ENCODE assay signal across 8 cellular contexts in the genomic region with DNA sequence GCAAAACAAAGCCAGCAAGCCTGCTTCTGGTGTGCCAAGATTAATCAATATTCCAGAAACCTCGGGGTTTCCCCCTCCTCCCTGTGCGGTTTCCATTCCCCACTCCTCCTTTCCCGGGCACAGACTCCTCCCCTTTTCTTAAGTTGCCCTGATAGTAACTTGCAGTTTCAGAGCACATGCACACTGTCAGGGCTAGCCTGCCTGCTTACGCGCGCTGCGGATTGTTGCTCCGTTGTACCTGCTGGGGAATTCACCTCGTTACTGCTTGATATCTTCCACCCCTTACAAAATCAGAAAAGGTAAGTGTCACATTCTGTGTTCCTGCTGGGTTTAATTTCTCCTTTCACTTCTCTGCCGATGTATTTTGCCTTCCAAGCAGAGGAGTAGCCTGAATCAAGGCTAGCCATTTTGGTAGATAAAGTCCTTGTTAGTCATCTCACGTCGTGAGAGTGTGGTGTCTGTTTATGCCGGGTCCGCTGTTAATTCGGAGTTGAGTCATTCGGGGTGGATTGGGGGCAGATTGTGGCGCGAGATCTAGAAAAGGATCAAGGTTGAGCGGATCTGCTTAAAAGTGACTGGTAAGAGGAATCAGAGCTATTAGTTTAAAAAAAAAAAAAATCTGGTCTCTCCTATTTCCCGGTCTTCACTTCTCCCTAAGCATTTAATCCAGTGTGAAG. TPM values are rescaled to one million over a fixed set of nuclear protein-coding genes. Genes with fewer than 3 reads are reported as not detected.
DNase-seq lines count a peak whose midpoint lies in the region; ATAC-seq and TF ChIP-seq lines count a peak whose summit lies in the region.

TSS of gene SLC1A3 (plus strand) at position 170 of the 677 bp plus-strand sequence. CDS start 1,818 bp downstream, outside the sequence.

- peak within 1 kb of the TSS; percentile 69 for H3K4me3 ChIP-seq in HCT116 (replicated peaks in 1 of 2; ENCODE audit: low read depth in 1 of 2, low read length in 2 of 2)
- peak within 1 kb of the TSS; percentile 69 for H3K4me3 ChIP-seq in fibroblast of pulmonary artery (replicated peaks; ENCODE audit: low read depth, low read length)

- no peak for TF ChIP-seq RAD21 in HCT116 (IDR thresholded peaks at IDR 0.05; ENCODE audit: low read depth)

- peak; percentile 85 for TF ChIP-seq POLR2A in HCT116 (IDR thresholded peaks at IDR 0.05; ENCODE audit: borderline replicate concordance, extremely low read depth, insufficient read depth, insufficient read length)

- H3K4me1 ChIP-seq in HCT116 (ENCODE audit: control insufficient read depth in 1 of 2, insufficient read depth in 2 of 2, low read length in 2 of 2), result peaks cover 8 to 27% of the 10 kb centered on the region in 2 experiments; a peak in 3 of 4 replicates

- H3K9me3 ChIP-seq in HCT116 (ENCODE audit: control insufficient read depth in 1 of 2, insufficient read depth in 1 of 2, low read depth in 1 of 2, low read length in 2 of 2), result no peaks in the 10 kb centered on the region

- peak; percentile 93 for ATAC-seq in HCT116
- peak; percentile 89 for ATAC-seq in activated CD8-positive, alpha-beta memory T cell treated with anti-CD3 and anti-CD28 coated beads, Interleukin-2, amount 10 ng/mL, durations not matched to agents 7 days and 5 days
- ATAC-seq in naive thymus-derived CD8-positive, alpha-beta T cell, result peak; percentile 47 to 68

- H3K4me1 Mint-ChIP-seq in activated CD8-positive, alpha-beta memory T cell treated with anti-CD3 and anti-CD28 coated beads, Interleukin-2, amount 10 ng/mL, durations not matched to agents 7 days and 5 days, result peaks cover 20% of the 10 kb centered on the region
- H3K4me1 Mint-ChIP-seq in naive thymus-derived CD8-positive, alpha-beta T cell, result peaks cover 5 to 18% (median 14%) of the 10 kb centered on the region in 4 donors

- CTCF ChIA-PET in HCT116 (lab: Charles Lee), result interaction anchor here (1.0 kb wide), 1 partner anchor 84 kb away, joined by 4 read pairs; no protein-coding TSS in a partner anchor
- CTCF ChIA-PET in activated CD8-positive, alpha-beta memory T cell treated with anti-CD3 and anti-CD28 coated beads, Interleukin-2, amount 10 ng/mL, durations not matched to agents 7 days and 5 days (lab: Charles Lee), result interaction anchor here (1.7 kb wide), 1 partner anchor 100 kb away, joined by 3 read pairs; no protein-coding TSS in a partner anchor

- no peaks in the 10 kb centered on the region for H3K36me3 ChIP-seq in HCT116 (ENCODE audit: control insufficient read depth in 1 of 2, insufficient read depth in 2 of 2, low read length in 2 of 2)

- H2AFZ ChIP-seq in HCT116 (ENCODE audit: low read depth, low read length, poor library complexity, severe bottlenecking), result peak within 1 kb of the TSS; percentile 99

- intact Hi-C loops in HCT116 (cut with micrococcal nuclease), result loop anchor here (2.0 to 10.0 kb wide), 2 partner anchors 84 to 362 kb away; partner anchors contain the start of gene NADK2

- H3K4me3 Mint-ChIP-seq in activated CD8-positive, alpha-beta memory T cell treated with anti-CD3 and anti-CD28 coated beads, Interleukin-2, amount 10 ng/mL, durations not matched to agents 7 days and 5 days, result peak within 1 kb of the TSS; percentile 74
- H3K4me3 Mint-ChIP-seq in naive thymus-derived CD8-positive, alpha-beta T cell, result peak within 1 kb of the TSS; percentile 49 to 81 (median 75)

- H3K9me2 ChIP-seq in HCT116 (ENCODE audit: insufficient read depth), result no peaks in the 10 kb centered on the region

- DNase-seq in activated CD4-positive, alpha-beta T cell treated with anti-CD3 and anti-CD28 coated beads for 24 hours (ENCODE audit: low read depth in 2 of 2), result peak; percentile 8 to 29
- no peak for DNase-seq in activated CD4-positive, alpha-beta T cell treated with anti-CD3 and anti-CD28 coated beads, Interleukin-2, amount 50 U/mL, for 4 hours
- DNase-seq in HCT116 (ENCODE audit: low read depth, low spot score) (peak; percentile 74), M059J (ENCODE audit: low read depth) (peak; percentile 93), fibroblast of pulmonary artery (ENCODE audit: low read depth) (peak; percentile 78)
- DNase-seq in activated CD8-positive, alpha-beta memory T cell treated with anti-CD3 and anti-CD28 coated beads, Interleukin-2, amount 10 ng/mL, durations not matched to agents 7 days and 5 days, result peak; percentile 73
- peak in 2 of 10 donors; percentile 4 to 13 for DNase-seq in naive thymus-derived CD8-positive, alpha-beta T cell

- H4K20me1 ChIP-seq in HCT116 (ENCODE audit: insufficient read depth), result no peaks in the 10 kb centered on the region

- peaks cover 74% of the 10 kb centered on the region for H3K27me3 Mint-ChIP-seq in activated CD8-positive, alpha-beta memory T cell treated with anti-CD3 and anti-CD28 coated beads, Interleukin-2, amount 10 ng/mL, durations not matched to agents 7 days and 5 days
- H3K27me3 Mint-ChIP-seq in naive thymus-derived CD8-positive, alpha-beta T cell, result peaks cover 27 to 81% (median 33%) of the 10 kb centered on the region in 5 donors

- H3K27ac ChIP-seq in HCT116 (ENCODE audit: low read depth, low read length) (peak within 1 kb of the TSS; percentile 67), temporal lobe (ENCODE audit: low read depth, low read length) (peak within 1 kb of the TSS; percentile 98)

- RAD21 ChIA-PET in HCT116 (lab: Charles Lee; ENCODE audit: low non-redundant PET in 1 of 2, low total read pairs in 2 of 2, uncharacterized antibody in 2 of 2, unreplicated experiment in 2 of 2), result no interaction called here

- H3K36me3 Mint-ChIP-seq in activated CD8-positive, alpha-beta memory T cell treated with anti-CD3 and anti-CD28 coated beads, Interleukin-2, amount 10 ng/mL, durations not matched to agents 7 days and 5 days, result no peaks in the 10 kb centered on the region
- no peaks in the 10 kb centered on the region for H3K36me3 Mint-ChIP-seq in naive thymus-derived CD8-positive, alpha-beta T cell

- peak within 1 kb of the TSS; percentile 67 for H3K9ac ChIP-seq in HCT116 (ENCODE audit: low read length)

- H3K27me3 ChIP-seq in HCT116 (ENCODE audit: insufficient read depth, low read length), result peaks cover 3% of the 10 kb centered on the region; the same call in 1 of the 2 replicates

- peaks cover 11% of the 10 kb centered on the region; the same call in 1 of the 2 replicates for H3K79me2 ChIP-seq in HCT116 (ENCODE audit: insufficient read depth, low read length)

- no peak within 1 kb of the TSS for H3K27ac Mint-ChIP-seq in activated CD8-positive, alpha-beta memory T cell treated with anti-CD3 and anti-CD28 coated beads, Interleukin-2, amount 10 ng/mL, durations not matched to agents 7 days and 5 days
- H3K27ac Mint-ChIP-seq in naive thymus-derived CD8-positive, alpha-beta T cell, result no peak within 1 kb of the TSS

- peak within 1 kb of the TSS; percentile 81 for H3K4me2 ChIP-seq in HCT116 (ENCODE audit: low read length)

- POLR2A ChIA-PET in HCT116 (lab: Charles Lee), result interaction anchor here (0.8 to 1.2 kb wide), 3 partner anchors 11 to 84 kb away, joined by 3 to 4 read pairs (median 3); no protein-coding TSS in a partner anchor
- POLR2A ChIA-PET in naive thymus-derived CD8-positive, alpha-beta T cell (lab: Charles Lee), result no interaction called here

- H3K9me3 Mint-ChIP-seq in activated CD8-positive, alpha-beta memory T cell treated with anti-CD3 and anti-CD28 coated beads, Interleukin-2, amount 10 ng/mL, durations not matched to agents 7 days and 5 days (ENCODE audit: low read depth), result no peaks in the 10 kb centered on the region
- H3K9me3 Mint-ChIP-seq in naive thymus-derived CD8-positive, alpha-beta T cell, result peaks cover 0 to 5% (median 0%) of the 10 kb centered on the region in 9 donors

- TF ChIP-seq CTCF in HCT116 (IDR thresholded peaks at IDR 0.05 in 2 of 3, conservative IDR thresholded peaks at IDR 0.05 in 1 of 3; ENCODE audit: borderline replicate concordance in 1 of 3, insufficient read depth in 1 of 3, low read depth in 2 of 3, low read length in 2 of 3) (no peak), fibroblast of pulmonary artery (IDR thresholded peaks at IDR 0.05; ENCODE audit: low read length, missing control alignments) (no peak)

- BruUV-seq in HCT116 (replicated peaks; lab: Mats Ljungman, UMichigan), result TSS peak; percentile 85

TF ChIP-seq in HCT116, 20 proteins besides CTCF, POLR2A, EP300 and RAD21 (continues in another document):
- no peak for TF ChIP-seq ZFX (IDR thresholded peaks at IDR 0.05)
- TF ChIP-seq EZH2phosphoT487 (IDR thresholded peaks at IDR 0.05; ENCODE audit: borderline replicate concordance), result no peak
- TF ChIP-seq, protein P1, sequence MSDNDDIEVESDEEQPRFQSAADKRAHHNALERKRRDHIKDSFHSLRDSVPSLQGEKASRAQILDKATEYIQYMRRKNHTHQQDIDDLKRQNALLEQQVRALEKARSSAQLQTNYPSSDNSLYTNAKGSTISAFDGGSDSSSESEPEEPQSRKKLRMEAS (IDR thresholded peaks at IDR 0.05), result peak; percentile 96
- TF ChIP-seq POLR2AphosphoS5 (IDR thresholded peaks at IDR 0.05; ENCODE audit: low read depth, low read length), result peak; percentile 90
- TF ChIP-seq TCF7L2 (IDR thresholded peaks at IDR 0.05; ENCODE audit: borderline replicate concordance, extremely low read depth, insufficient read depth, insufficient read length), result no peak
- no peak for TF ChIP-seq SRF (IDR thresholded peaks at IDR 0.05; ENCODE audit: low read depth)
- TF ChIP-seq FOSL1 (IDR thresholded peaks at IDR 0.05; ENCODE audit: low read depth), result peak; percentile 30; the same call in 1 of the 2 replicates
- peak; percentile 35; the same call in 1 of the 2 replicates for TF ChIP-seq JUND (IDR thresholded peaks at IDR 0.05)
- peak; percentile 78 for TF ChIP-seq SIN3A (IDR thresholded peaks at IDR 0.05; ENCODE audit: low read depth)
- no peak for TF ChIP-seq CEBPB (IDR thresholded peaks at IDR 0.05; ENCODE audit: low read depth)

RNA-seq across cellular contexts. Expression of gene SLC1A3, which starts in this region (rescaled TPM):
- total RNA-seq in HCT116 (2021; ENCODE audit: unreplicated experiment) (12.9 TPM), temporal lobe (188 TPM)
- polyA plus RNA-seq in HCT116 (2012), result 7.1 and 11.5 TPM in 2 replicates
- total RNA-seq in M059J (2014; rRNA removed; shearing (Covaris generic)), result 17.0 and 27.2 TPM in 2 replicates
- not detected for total RNA-seq in activated CD8-positive, alpha-beta memory T cell treated with anti-CD3 and anti-CD28 coated beads, Interleukin-2, amount 10 ng/mL, durations not matched to agents 7 days and 5 days
- total RNA-seq in naive thymus-derived CD8-positive, alpha-beta T cell, result not detected
- not detected for polyA plus RNA-seq in naive thymus-derived CD8-positive, alpha-beta T cell

Comparison
In these comparisons a context has a peak if more than half of its experiments do, and no peak if none do; other contexts are left out.
1. RNA of gene SLC1A3 (total RNA-seq): 188 TPM in temporal lobe (single experiment), 17.0 to 27.2 TPM in M059J and 12.9 TPM in HCT116 (single experiment); not detected in naive thymus-derived CD8-positive, alpha-beta T cell and not detected in activated CD8-positive, alpha-beta memory T cell treated with anti-CD3 and anti-CD28 coated beads, Interleukin-2, amount 10 ng/mL, durations not matched to agents 7 days and 5 days; every median in the first group is over 10 times any median in the second.
2. DNase-seq: peak in activated CD4-positive, alpha-beta T cell treated with anti-CD3 and anti-CD28 coated beads for 24 hours (2 of 2), HCT116 (single experiment), M059J (single experiment) and fibroblast of pulmonary artery (single experiment); none in activated CD4-positive, alpha-beta T cell treated with anti-CD3 and anti-CD28 coated beads, Interleukin-2, amount 50 U/mL, for 4 hours (0 of 2).
3. Peak in DNase-seq and ATAC-seq in activated CD8-positive, alpha-beta memory T cell treated with anti-CD3 and anti-CD28 coated beads, Interleukin-2, amount 10 ng/mL, durations not matched to agents 7 days and 5 days; RNA of the gene not detected or under 1 TPM.
4. Peak in ATAC-seq in naive thymus-derived CD8-positive, alpha-beta T cell; RNA of the gene not detected or under 1 TPM.
5. Peak in every context shown above with its lines, with median percentiles within 50 percentile points of each other: ATAC-seq.